ENCODE assay signal across 12 cellular contexts in the genomic region with DNA sequence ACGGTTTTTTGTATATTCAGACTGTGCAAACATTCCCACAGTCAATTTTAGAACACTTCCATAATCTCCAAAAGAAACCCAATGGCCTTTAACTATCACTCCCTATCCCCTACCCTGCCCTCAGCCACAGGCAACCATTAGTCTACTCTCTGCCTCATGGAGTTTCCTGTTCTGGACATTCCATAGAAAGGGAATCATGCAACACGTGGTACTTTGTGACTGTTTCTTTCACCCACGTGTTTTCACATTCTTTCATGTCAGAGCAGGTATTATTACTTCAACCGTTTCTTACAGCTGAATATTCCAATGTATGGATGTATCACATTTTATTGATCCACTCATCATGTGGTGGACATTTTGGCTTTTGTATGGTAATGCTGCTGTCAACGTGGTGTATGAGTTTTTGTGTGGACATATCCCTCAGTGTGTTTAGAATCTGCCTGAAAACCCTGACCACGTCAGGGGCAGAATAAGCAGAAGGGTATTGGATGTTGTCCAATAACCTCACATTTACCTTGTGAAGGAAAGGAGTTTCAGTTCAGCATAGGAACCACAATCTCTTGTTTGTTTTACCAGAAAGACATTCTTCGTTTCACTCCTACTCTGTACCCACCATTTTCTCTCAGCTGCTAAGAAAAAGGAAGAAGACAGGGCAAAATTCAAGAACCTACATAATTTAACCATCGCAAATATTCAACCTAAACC.
DNase-seq lines count a peak whose midpoint lies in the region; TF ChIP-seq lines count a peak whose summit lies in the region.
"Had no signal": no experiment of that assay in that cellular context is flagged by ENCODE, and none has a peak within 500 bp of the region (broad histone marks: within the 10 kb centered on the region; RNA-seq: fewer than 3 reads in every experiment).

No MANE protein-coding gene starts in this region.

- H3K4me3 Mint-ChIP-seq in activated CD4-positive, alpha-beta memory T cell treated with anti-CD3 and anti-CD28 coated beads for 36 hours = no peak overlapping the region
- no peak overlapping the region for H3K4me3 Mint-ChIP-seq in activated CD4-positive, alpha-beta memory T cell treated with anti-CD3 and anti-CD28 coated beads, Interleukin-2, amount 10 ng/mL, durations not matched to agents 7 days and 5 days
- H3K4me3 Mint-ChIP-seq: T-helper 1 cell treated with Interleukin-12 subunit alpha and Interleukin-12 subunit beta and Interleukin-4 antibody, amounts not matched to agents 30 μg/mL and 1 μg/mL, for 36 hours had no signal

- H3K9me3 ChIP-seq in OCI-LY1 (ENCODE audit: low read length) (no peaks in the 10 kb centered on the region), smooth muscle cell (replicated peaks; ENCODE audit: low read depth) (no peaks in the 10 kb centered on the region)
- H3K9me3 ChIP-seq: esophagus muscularis mucosa had no signal

- peaks cover 30% of the 10 kb centered on the region for H3K4me1 Mint-ChIP-seq in activated CD4-positive, alpha-beta memory T cell treated with anti-CD3 and anti-CD28 coated beads for 36 hours (ENCODE audit: low read depth)
- peaks cover 4% of the 10 kb centered on the region for H3K4me1 Mint-ChIP-seq in activated CD4-positive, alpha-beta memory T cell treated with anti-CD3 and anti-CD28 coated beads, Interleukin-2, amount 10 ng/mL, durations not matched to agents 7 days and 5 days

- no peaks in the 10 kb centered on the region for H3K9me2 ChIP-seq in OCI-LY1 (ENCODE audit: low read depth, low read length)

- POLR2A ChIA-PET in activated CD4-positive, alpha-beta memory T cell treated with anti-CD3 and anti-CD28 coated beads for 36 hours (lab: Charles Lee) = no interaction called here
- POLR2A ChIA-PET in activated CD4-positive, alpha-beta memory T cell treated with anti-CD3 and anti-CD28 coated beads, Interleukin-2, amount 10 ng/mL, durations not matched to agents 7 days and 5 days (lab: Charles Lee) = no interaction called here

- no peak overlapping the region for H3K9ac ChIP-seq in OCI-LY1 (ENCODE audit: low read length)
- no peak overlapping the region for H3K9ac ChIP-seq in smooth muscle cell (ENCODE audit: low read depth)

- DNase-seq in activated CD4-positive, alpha-beta memory T cell treated with anti-CD3 and anti-CD28 coated beads for 36 hours = no peak
- DNase-seq in activated CD4-positive, alpha-beta memory T cell treated with anti-CD3 and anti-CD28 coated beads, Interleukin-2, amount 10 ng/mL, durations not matched to agents 7 days and 5 days = no peak
- DNase-seq in HCEC 1CT (peak; percentile 24), smooth muscle cell (lab: John Stamatoyannopoulos, UW; ENCODE audit: unreplicated experiment) (no peak), AG20443 (ENCODE audit: low spot score) (no peak), NCI-H1417 treated with DMSO at 0.1 percent for 48 hours (lab: John Stamatoyannopoulos, UW) (no peak), HuH-7 (ENCODE audit: low spot score) (no peak)
- DNase-seq: NCI-H748 treated with DMSO at 0.1 percent for 48 hours; stimulated activated naive CD4-positive, alpha-beta T cell treated with Interleukin-2 at 50 U/mL for 16 hours had no signal

- no peaks in the 10 kb centered on the region for H3K27me3 ChIP-seq in OCI-LY1 (ENCODE audit: insufficient read depth, low read length)
- H3K27me3 ChIP-seq in smooth muscle cell (ENCODE audit: low read depth) = peaks cover 3% of the 10 kb centered on the region
- H3K27me3 ChIP-seq: esophagus muscularis mucosa had no signal

- TF ChIP-seq CTCF in OCI-LY1 (IDR thresholded peaks at IDR 0.05; ENCODE audit: low read length) = no peak
- no peak for TF ChIP-seq CTCF in smooth muscle cell (IDR thresholded peaks at IDR 0.05; ENCODE audit: borderline replicate concordance, insufficient read depth, poor library complexity, severe bottlenecking)

- CTCF ChIA-PET in activated CD4-positive, alpha-beta memory T cell treated with anti-CD3 and anti-CD28 coated beads for 36 hours (lab: Charles Lee) = no interaction called here
- CTCF ChIA-PET in activated CD4-positive, alpha-beta memory T cell treated with anti-CD3 and anti-CD28 coated beads, Interleukin-2, amount 10 ng/mL, durations not matched to agents 7 days and 5 days (lab: Charles Lee) = no interaction called here

- no peaks in the 10 kb centered on the region for H3K79me2 ChIP-seq in OCI-LY1 (ENCODE audit: insufficient read depth, low read length)
- no peaks in the 10 kb centered on the region for H3K79me2 ChIP-seq in smooth muscle cell (ENCODE audit: low read depth)

- no peaks in the 10 kb centered on the region for H3K36me3 ChIP-seq in OCI-LY1 (ENCODE audit: insufficient read depth, low read length)
- H3K36me3 ChIP-seq in smooth muscle cell (ENCODE audit: low read depth) = no peaks in the 10 kb centered on the region
- H3K36me3 ChIP-seq: esophagus muscularis mucosa had no signal

- WGBS in smooth muscle cell (ENCODE audit: low lambda C conversion rate) = 72% methylated on average over 8 of the region's 8 CpGs

- H3K27ac ChIP-seq in OCI-LY1 (ENCODE audit: low read depth, low read length, poor library complexity, severe bottlenecking) (peak overlapping the region; percentile 11), smooth muscle cell (ENCODE audit: low read depth) (peak overlapping the region; percentile 21)
- H3K27ac ChIP-seq: esophagus muscularis mucosa had no signal

- intact Hi-C loops in activated CD4-positive, alpha-beta memory T cell treated with anti-CD3 and anti-CD28 coated beads for 36 hours (cut with micrococcal nuclease) = no loop called here

- no peaks in the 10 kb centered on the region for H3K36me3 Mint-ChIP-seq in activated CD4-positive, alpha-beta memory T cell treated with anti-CD3 and anti-CD28 coated beads for 36 hours
- H3K36me3 Mint-ChIP-seq in activated CD4-positive, alpha-beta memory T cell treated with anti-CD3 and anti-CD28 coated beads, Interleukin-2, amount 10 ng/mL, durations not matched to agents 7 days and 5 days (ENCODE audit: low read depth) = no peaks in the 10 kb centered on the region

- H3K27me3 Mint-ChIP-seq in activated CD4-positive, alpha-beta memory T cell treated with anti-CD3 and anti-CD28 coated beads for 36 hours = no peaks in the 10 kb centered on the region
- no peaks in the 10 kb centered on the region for H3K27me3 Mint-ChIP-seq in activated CD4-positive, alpha-beta memory T cell treated with anti-CD3 and anti-CD28 coated beads, Interleukin-2, amount 10 ng/mL, durations not matched to agents 7 days and 5 days

- H4K20me1 ChIP-seq in OCI-LY1 (ENCODE audit: insufficient read depth, low read length) = no peaks in the 10 kb centered on the region
- H4K20me1 ChIP-seq in smooth muscle cell (ENCODE audit: low read depth) = no peaks in the 10 kb centered on the region

- H3K4me3 ChIP-seq in OCI-LY1 (ENCODE audit: low read depth, low read length, poor library complexity, severe bottlenecking) (no peak overlapping the region), smooth muscle cell (no peak overlapping the region)
- H3K4me3 ChIP-seq: esophagus muscularis mucosa had no signal

- H3F3A ChIP-seq in OCI-LY1 (ENCODE audit: insufficient read depth, low read length) (no peaks in the 10 kb centered on the region), smooth muscle cell (ENCODE audit: low read depth) (no peaks in the 10 kb centered on the region)

- H3K4me1 ChIP-seq in OCI-LY1 (ENCODE audit: insufficient read depth, low read length, severe bottlenecking) (peaks cover 13% of the 10 kb centered on the region), smooth muscle cell (ENCODE audit: low read depth) (no peaks in the 10 kb centered on the region)
- H3K4me1 ChIP-seq: esophagus muscularis mucosa had no signal

- H3K9me3 Mint-ChIP-seq in activated CD4-positive, alpha-beta memory T cell treated with anti-CD3 and anti-CD28 coated beads for 36 hours = no peaks in the 10 kb centered on the region
- H3K9me3 Mint-ChIP-seq in activated CD4-positive, alpha-beta memory T cell treated with anti-CD3 and anti-CD28 coated beads, Interleukin-2, amount 10 ng/mL, durations not matched to agents 7 days and 5 days = peaks cover 2% of the 10 kb centered on the region
- H3K9me3 Mint-ChIP-seq: T-helper 1 cell treated with Interleukin-12 subunit alpha and Interleukin-12 subunit beta and Interleukin-4 antibody, amounts not matched to agents 30 μg/mL and 1 μg/mL, for 36 hours had no signal

- H2AFZ ChIP-seq in OCI-LY1 (ENCODE audit: low read length) (no peak overlapping the region), smooth muscle cell (ENCODE audit: low read depth) (no peak overlapping the region)

- H3K27ac Mint-ChIP-seq in activated CD4-positive, alpha-beta memory T cell treated with anti-CD3 and anti-CD28 coated beads for 36 hours = peak overlapping the region; percentile 34
- no peak overlapping the region for H3K27ac Mint-ChIP-seq in activated CD4-positive, alpha-beta memory T cell treated with anti-CD3 and anti-CD28 coated beads, Interleukin-2, amount 10 ng/mL, durations not matched to agents 7 days and 5 days

- peak overlapping the region; percentile 42 for H3K4me2 ChIP-seq in OCI-LY1 (ENCODE audit: low read length)
- H3K4me2 ChIP-seq in smooth muscle cell = no peak overlapping the region
